ENCODE assay signal across 8 cellular contexts in the genomic region with DNA sequence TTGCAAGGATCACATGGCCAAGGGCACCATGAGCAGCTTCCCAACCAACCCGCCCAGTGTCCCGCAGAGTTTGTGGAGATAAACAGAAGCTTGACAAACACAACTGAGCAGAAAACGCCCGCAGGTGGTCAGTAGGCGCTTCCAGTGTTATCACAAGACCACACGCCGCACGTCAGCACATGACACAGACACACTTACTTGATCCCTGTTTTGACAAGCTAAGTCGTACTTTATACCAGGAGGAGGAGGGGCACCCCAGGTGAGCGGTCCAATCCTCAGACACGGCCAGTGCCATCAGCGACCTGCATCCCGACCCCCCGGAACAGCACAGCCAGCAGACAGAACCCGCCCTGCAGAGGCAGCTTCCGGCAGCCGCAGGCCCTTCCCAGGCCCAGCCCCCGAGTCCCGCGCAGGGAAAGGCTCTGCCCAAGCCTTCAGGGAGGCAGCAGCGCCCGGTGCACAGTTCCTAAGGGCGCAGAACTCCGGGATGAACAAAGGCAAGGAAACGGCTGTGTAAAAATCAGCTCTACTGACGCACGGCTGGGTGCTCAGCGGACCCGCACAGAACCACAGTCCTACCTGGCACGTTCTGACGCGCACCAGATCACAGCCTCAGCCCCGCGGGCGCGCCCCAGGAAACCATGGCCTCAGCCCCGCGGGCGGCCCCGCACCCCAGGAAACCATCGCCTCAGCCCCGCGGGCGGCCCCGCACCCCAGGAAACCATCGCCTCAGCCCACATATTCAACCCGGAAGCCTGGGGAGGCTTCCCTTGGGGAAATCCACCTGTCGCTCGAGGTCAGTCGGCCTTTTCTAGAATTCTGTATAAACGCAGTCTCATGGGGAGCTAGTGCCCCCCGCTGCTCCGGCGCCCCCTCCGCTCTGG.
DNase-seq lines count a peak whose midpoint lies in the region; ATAC-seq lines count a peak whose summit lies in the region.

No MANE protein-coding gene starts in this region.

- H3K36me3 ChIP-seq in BLaER1 = peaks cover 18% of the 10 kb centered on the region; the same call in 1 of the 2 replicates

- H3K27me3 ChIP-seq in BLaER1 = no peaks in the 10 kb centered on the region

- H3K27ac ChIP-seq in BLaER1 = peak overlapping the region; percentile 52

- peak overlapping the region; percentile 67 for H3K9ac ChIP-seq in BLaER1

- H3K4me1 ChIP-seq in BLaER1 = peaks cover 98% of the 10 kb centered on the region

- peak overlapping the region; percentile 98 for H3K4me2 ChIP-seq in BLaER1

- peak overlapping the region; percentile 61 for H3K4me3 ChIP-seq in BLaER1

- in situ Hi-C loops in ACHN (cut with HindIII; ENCODE audit: low pct_ligation_motif_present, low pct_unique_long_range_greater_than_20kb, low sequenced_read_pairs) = no loop called here

- peaks cover 98% of the 10 kb centered on the region for H4K20me1 ChIP-seq in BLaER1

- DNase-seq in activated T-cell treated with anti-CD3 and anti-CD28 coated beads for 4 hours = peak; percentile 29
- peak; percentile 69 for DNase-seq in left kidney (ENCODE audit: low read depth, low spot score)
- DNase-seq in ACHN = no peak
- no peak for DNase-seq in DMS53 (lab: John Stamatoyannopoulos, UW)

- ATAC-seq in HG03432 (IDR thresholded peaks at IDR 0.05; ENCODE audit: unreplicated experiment) (peak; percentile 51), GM19351 (IDR thresholded peaks at IDR 0.05; ENCODE audit: unreplicated experiment) (no peak), GM19395 (IDR thresholded peaks at IDR 0.05; ENCODE audit: unreplicated experiment) (no peak)

- H3K9me3 ChIP-seq in BLaER1 = no peaks in the 10 kb centered on the region

Comparison
In these comparisons a context has a peak if more than half of its experiments do, and no peak if none do; other contexts are left out.
1. DNase-seq: peak in activated T-cell treated with anti-CD3 and anti-CD28 coated beads for 4 hours (single experiment) and left kidney (single experiment); none in ACHN (single experiment) and DMS53 (single experiment).